ENCODE assay signal across 4 cellular contexts in genomic region chr9:81933547-81933946, GRCh38. TPM values are rescaled to one million over a fixed set of nuclear protein-coding genes. Genes with fewer than 3 reads are reported as not detected.
"Had no signal": no experiment of that assay in that cellular context is flagged by ENCODE, and none has a peak within 500 bp of the region (broad histone marks: within the 10 kb centered on the region; RNA-seq: fewer than 3 reads in every experiment).

No MANE protein-coding gene starts in this region.

RNA-seq across cellular contexts. Expression of gene SPATA31D4, which starts 5.3 kb away (rescaled TPM):
- polyA plus RNA-seq: HepG2, IgD-negative memory B cell, IMR-90, K562 had no signal

RNA-seq across cellular contexts. Expression of gene SPATA31D3, which starts 9.8 kb away (rescaled TPM):
- polyA plus RNA-seq: HepG2, IgD-negative memory B cell, IMR-90, K562 had no signal

RNA-seq across cellular contexts. Expression of gene SPATA31D1, which starts 55.0 kb away (rescaled TPM):
- polyA plus RNA-seq: HepG2, IgD-negative memory B cell, IMR-90, K562 had no signal
